In the genomic region with DNA sequence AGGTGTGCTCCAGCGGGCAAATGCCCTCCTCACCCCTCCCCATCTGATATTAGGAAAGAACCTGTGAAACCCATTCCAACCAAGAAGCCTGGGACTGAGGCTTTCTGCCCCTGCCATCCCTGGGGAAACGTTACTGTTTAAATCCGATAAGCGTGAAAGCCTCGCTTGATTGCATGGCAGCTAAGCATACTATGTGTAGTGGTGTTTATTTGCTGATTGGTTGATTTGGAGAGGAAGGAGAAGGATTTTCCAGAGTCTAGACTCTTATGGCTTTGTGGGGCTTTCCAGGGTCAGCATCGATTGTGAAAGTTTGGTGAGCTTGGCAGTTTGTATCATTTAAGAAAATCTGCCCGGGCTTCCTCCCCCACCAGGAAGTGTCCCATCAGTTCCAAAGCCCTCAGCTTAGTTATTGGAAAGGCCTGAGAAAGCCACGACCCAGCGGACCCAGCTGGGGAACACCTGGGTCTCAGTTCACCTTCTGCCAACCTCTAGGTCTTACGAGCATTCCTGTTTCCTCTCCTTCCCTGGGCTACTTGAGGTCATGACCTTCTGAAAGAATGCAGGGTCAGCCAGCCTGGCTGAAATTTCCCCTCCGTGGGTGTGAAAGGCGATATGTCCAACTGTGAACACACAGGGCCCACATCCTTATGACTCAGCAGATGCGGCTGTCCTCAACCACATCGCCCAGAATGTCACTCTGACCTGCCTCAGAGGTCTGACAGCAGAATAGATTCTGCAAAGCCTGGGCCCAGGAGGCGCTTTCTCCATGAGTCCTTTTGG, we compare ENCODE assay signal across 8 cellular contexts.
DNase-seq lines count a peak whose midpoint lies in the region; ATAC-seq, FAIRE-seq and TF ChIP-seq lines count a peak whose summit lies in the region.

No MANE protein-coding gene starts in this region.

- no peaks in the 10 kb centered on the region for H3K36me3 Mint-ChIP-seq in dendritic cell treated with granulocyte-macrophage colony-stimulating factor and Interleukin-4, amounts not matched to agents 40 ng/mL and 50 ng/mL, for 4 days (ENCODE audit: low read depth)

- intact Hi-C loops in dendritic cell treated with granulocyte-macrophage colony-stimulating factor and Interleukin-4, amounts not matched to agents 40 ng/mL and 50 ng/mL, for 4 days (cut with micrococcal nuclease) = loop anchor here (10.0 kb wide), 1 partner anchor 148 kb away; a partner anchor contains a TSS
- intact Hi-C loops in pancreas (cut with DNase I) = loop anchor here in 1 of 3 donors (10.0 kb wide), 1 partner anchor 142 kb away; no protein-coding TSS in a partner anchor

- peak; percentile 57 for ATAC-seq in HG02840 (IDR thresholded peaks at IDR 0.05; ENCODE audit: low FRiP score, unreplicated experiment)
- peak in 3 of 4 donors; percentile 52 to 63 (median 54) for ATAC-seq in pancreas

- H3K4me3 Mint-ChIP-seq in dendritic cell treated with granulocyte-macrophage colony-stimulating factor and Interleukin-4, amounts not matched to agents 40 ng/mL and 50 ng/mL, for 4 days = peak overlapping the region; percentile 1

- no peaks in the 10 kb centered on the region for H3K27me3 ChIP-seq in pancreas

- peaks cover 0 to 3% (median 0%) of the 10 kb centered on the region in 3 donors for H3K4me1 ChIP-seq in pancreas

- no peaks in the 10 kb centered on the region for H3K9me3 ChIP-seq in pancreas

- H3K4me1 Mint-ChIP-seq in dendritic cell treated with granulocyte-macrophage colony-stimulating factor and Interleukin-4, amounts not matched to agents 40 ng/mL and 50 ng/mL, for 4 days (ENCODE audit: low read depth) = peaks cover 93% of the 10 kb centered on the region

- TF ChIP-seq CTCF in pancreas (IDR thresholded peaks at IDR 0.05) (no peak), coronary artery (IDR thresholded peaks at IDR 0.05) (no peak)

- peak; percentile 97 for FAIRE-seq in GM18507 (lab: Jason Lieb, UNC)
- no peak for FAIRE-seq in pancreas (lab: Jason Lieb, UNC)

- H3K27ac Mint-ChIP-seq in dendritic cell treated with granulocyte-macrophage colony-stimulating factor and Interleukin-4, amounts not matched to agents 40 ng/mL and 50 ng/mL, for 4 days = peak overlapping the region; percentile 73

- WGBS in pancreas, 2 donors = 63 to 82% methylated on average over 15 of the region's 15 CpGs

- H3K27ac ChIP-seq in pancreas (no peak overlapping the region), coronary artery (peak overlapping the region in 1 of 2 donors; percentile 13)

- H3K27me3 Mint-ChIP-seq in dendritic cell treated with granulocyte-macrophage colony-stimulating factor and Interleukin-4, amounts not matched to agents 40 ng/mL and 50 ng/mL, for 4 days = peaks cover 26% of the 10 kb centered on the region

- DNase-seq in A172 (ENCODE audit: low spot score) = peak; percentile 73
- peak; percentile 78 for DNase-seq in GM18507 (ENCODE audit: extremely low spot score, insufficient read length, low read depth)
- DNase-seq in NOMO-1 treated with DMSO at 0.1 percent for 48 hours (lab: John Stamatoyannopoulos, UW; ENCODE audit: unreplicated experiment) = peak; percentile 50
- DNase-seq in pancreas = peak in 1 of 6 donors; percentile 50
- no peak for DNase-seq in coronary artery (ENCODE audit: low spot score)
- DNase-seq in SK-N-DZ (ENCODE audit: low spot score) = no peak

- no peaks in the 10 kb centered on the region for H3K9me3 Mint-ChIP-seq in dendritic cell treated with granulocyte-macrophage colony-stimulating factor and Interleukin-4, amounts not matched to agents 40 ng/mL and 50 ng/mL, for 4 days

- H3K36me3 ChIP-seq in pancreas = no peaks in the 10 kb centered on the region

- H3K4me3 ChIP-seq in pancreas = no peak overlapping the region
- no peak overlapping the region for H3K4me3 ChIP-seq in coronary artery

Comparison
In these comparisons a context has a peak if more than half of its experiments do, and no peak if none do; other contexts are left out.
1. DNase-seq: peak in A172 (single experiment), GM18507 (single experiment) and NOMO-1 treated with DMSO at 0.1 percent for 48 hours (single experiment); none in coronary artery (single experiment) and SK-N-DZ (single experiment).